ENCODE assay signal across 21 cellular contexts in genomic region chr9:109721021-109721420, GRCh38. TPM values are rescaled to one million over a fixed set of nuclear protein-coding genes. Genes with fewer than 3 reads are reported as not detected.
DNase-seq lines count a peak whose midpoint lies in the region; ATAC-seq, FAIRE-seq and TF ChIP-seq lines count a peak whose summit lies in the region.
"Had no signal": no experiment of that assay in that cellular context is flagged by ENCODE, and none has a peak within 500 bp of the region (broad histone marks: within the 10 kb centered on the region; RNA-seq: fewer than 3 reads in every experiment).

No MANE protein-coding gene starts in this region.

- H2BK20ac ChIP-seq in H1 (ENCODE audit: low read length) = no peak overlapping the region

- H3K36me3 ChIP-seq in cardiac muscle cell = no peaks in the 10 kb centered on the region
- no peaks in the 10 kb centered on the region for H3K36me3 ChIP-seq in right atrium auricular region
- no peaks in the 10 kb centered on the region for H3K36me3 ChIP-seq in H1 (ENCODE audit: control insufficient read depth in 2 of 4, insufficient read depth in 4 of 4, low read length in 3 of 4)
- H3K36me3 ChIP-seq: BLaER1 had no signal

- peak in 1 of 2 donors; percentile 21 for DNase-seq in cardiac muscle cell (ENCODE audit: low read depth in 1 of 2, low spot score in 1 of 2)
- DNase-seq in right atrium auricular region (ENCODE audit: low spot score) = no peak
- no peak for DNase-seq in H1 (ENCODE audit: low read depth in 1 of 2, low spot score in 2 of 2)
- peak; percentile 22 for DNase-seq in kidney tubule cell (ENCODE audit: low spot score)
- no peak for DNase-seq in H54 (ENCODE audit: insufficient read length, low spot score)
- no peak for DNase-seq in stimulated activated naive CD8-positive, alpha-beta T cell treated with anti-CD3 and anti-CD28 coated beads, Interleukin-15, Interleukin-2, amounts not matched to agents 100 U/mL and 50 U/mL, for 24 hours
- DNase-seq: CD8-positive, alpha-beta memory T cell; DND-41; GDM1; NCI-H1105 treated with DMSO at 0.1 percent for 48 hours; NCI-H187; NCI-H345; NCI-H526; NK-92 treated with Interleukin-12 subunit alpha and Interleukin-12 subunit beta, amount 100 ng/mL, for 24 hours; OCI-M1; RPMI8226; SIG-M5 had no signal

- no peak for TF ChIP-seq EP300 in H1 (IDR thresholded peaks at IDR 0.05; ENCODE audit: borderline replicate concordance in 1 of 2, low read depth in 2 of 2, low read length in 2 of 2)

- 66% methylated on average over 2 of the region's 2 CpGs; no CpG with 5 or more reads in 1 of the 2 experiments for WGBS in H1 (ENCODE audit: extremely low coverage in 1 of 2, insufficient coverage in 1 of 2, insufficient read length in 1 of 2, insufficient replicate concordance in 2 of 2, low coverage in 1 of 2, low lambda C conversion rate in 2 of 2, missing lambda C conversion rate in 1 of 2), 2 experiments

- H3K4me1 ChIP-seq in cardiac muscle cell (ENCODE audit: low read depth) (peaks cover 4% of the 10 kb centered on the region), right atrium auricular region (peaks cover 0 to 3% of the 10 kb centered on the region in 2 donors), H1 (replicated peaks in 1 of 4; ENCODE audit: control insufficient read depth in 3 of 4, insufficient read depth in 4 of 4, low read length in 3 of 4) (no peaks in the 10 kb centered on the region)

- H3K27me3 ChIP-seq in cardiac muscle cell = no peaks in the 10 kb centered on the region
- no peaks in the 10 kb centered on the region for H3K27me3 ChIP-seq in right atrium auricular region
- no peaks in the 10 kb centered on the region for H3K27me3 ChIP-seq in H1 (replicated peaks in 1 of 4; ENCODE audit: control insufficient read depth in 3 of 4, extremely low read depth in 1 of 4, insufficient read depth in 3 of 4, low read length in 3 of 4)
- H3K27me3 ChIP-seq: BLaER1 had no signal

- no peaks in the 10 kb centered on the region for H4K20me1 ChIP-seq in H1 (replicated peaks in 1 of 2; ENCODE audit: control insufficient read depth in 1 of 2, insufficient read depth in 2 of 2, low read length in 2 of 2)
- H4K20me1 ChIP-seq: BLaER1 had no signal

- no peaks in the 10 kb centered on the region for H3K79me1 ChIP-seq in H1 (ENCODE audit: low read depth, low read length)

- no peak overlapping the region for H3K56ac ChIP-seq in H1 (replicated peaks; ENCODE audit: insufficient read length, low read depth, low read length)

- 0 out of 4 replicates have a peak, but pooled peaks of 1 of the 2 experiments have one; percentile 10 for TF ChIP-seq RAD21 in H1 (IDR thresholded peaks at IDR 0.05 in 1 of 2, conservative IDR thresholded peaks at IDR 0.05 in 1 of 2; ENCODE audit: low read depth in 2 of 2, low read length in 2 of 2)

- no peak overlapping the region for H3K4ac ChIP-seq in H1 (replicated peaks; ENCODE audit: insufficient read length, low read depth, low read length)

- H2AFZ ChIP-seq in H1 (ENCODE audit: low read length) = 0 out of 2 replicates have a peak overlapping the region, but pooled peaks have one; percentile 73

- H2BK12ac ChIP-seq in H1 (ENCODE audit: low read depth, low read length) = no peak overlapping the region

- H4K5ac ChIP-seq in H1 (ENCODE audit: insufficient read length, low read depth, low read length) = no peak overlapping the region

- H2AK5ac ChIP-seq in H1 (ENCODE audit: low read depth, low read length) = no peak overlapping the region

- no peak for TF ChIP-seq CTCF in cardiac muscle cell (IDR thresholded peaks at IDR 0.05; ENCODE audit: low read depth, low read length)
- TF ChIP-seq CTCF in right atrium auricular region (IDR thresholded peaks at IDR 0.05) = no peak
- TF ChIP-seq CTCF in H1 (IDR thresholded peaks at IDR 0.05; ENCODE audit: control extremely low read depth in 1 of 3, insufficient read depth in 1 of 3, low read depth in 1 of 3, low read length in 3 of 3) = no peak

- no peak overlapping the region for H4K91ac ChIP-seq in H1 (replicated peaks; ENCODE audit: insufficient read length, low read length)

- FAIRE-seq in H1 (lab: Jason Lieb, UNC) (peak; percentile 72), H54 (lab: Jason Lieb, UNC) (no peak)

- CTCF ChIA-PET in H1 (lab: Charles Lee; ENCODE audit: partially characterized antibody) = interaction anchor here (0.7 to 1.3 kb wide), 9 partner anchors 10 to 165 kb away, joined by 3 to 6 read pairs (median 3); no protein-coding TSS in a partner anchor

- no peak overlapping the region for H3K4me2 ChIP-seq in H1 (ENCODE audit: insufficient read depth in 1 of 2, low read depth in 2 of 2, low read length in 2 of 2)
- H3K4me2 ChIP-seq: BLaER1 had no signal

- no peak overlapping the region for H3K4me3 ChIP-seq in cardiac muscle cell
- H3K4me3 ChIP-seq in right atrium auricular region = no peak overlapping the region
- no peak overlapping the region for H3K4me3 ChIP-seq in H1 (ENCODE audit: extremely low read depth in 1 of 4, insufficient read depth in 2 of 4, low read depth in 3 of 4, low read length in 4 of 4)
- H3K4me3 ChIP-seq: BLaER1 had no signal

- no peak overlapping the region for H3K23ac ChIP-seq in H1 (ENCODE audit: insufficient read length)

- no peak overlapping the region for H3K9ac ChIP-seq in H1 (replicated peaks in 1 of 4; ENCODE audit: extremely low read depth in 1 of 4, low read depth in 3 of 4, low read length in 3 of 4)
- H3K9ac ChIP-seq: BLaER1 had no signal

- no peaks in the 10 kb centered on the region for H3K9me3 ChIP-seq in cardiac muscle cell (ENCODE audit: low read depth)
- H3K9me3 ChIP-seq in right atrium auricular region = no peaks in the 10 kb centered on the region
- no peaks in the 10 kb centered on the region for H3K9me3 ChIP-seq in H1 (ENCODE audit: insufficient read depth in 2 of 2, low read depth in 1 of 2, low read length in 1 of 2)
- H3K9me3 ChIP-seq: BLaER1 had no signal

- H3K23me2 ChIP-seq in H1 (ENCODE audit: low read depth, low read length) = no peaks in the 10 kb centered on the region

- no peak overlapping the region for H3K18ac ChIP-seq in H1 (ENCODE audit: extremely low read depth, low read length)

- H2BK120ac ChIP-seq in H1 (replicated peaks; ENCODE audit: low read depth, low read length) = no peak overlapping the region

- ATAC-seq in GM21576 (IDR thresholded peaks at IDR 0.05; ENCODE audit: unreplicated experiment) (no peak), GM21786 (IDR thresholded peaks at IDR 0.05; ENCODE audit: unreplicated experiment) (no peak)
- ATAC-seq in stimulated activated naive CD8-positive, alpha-beta T cell treated with anti-CD3 and anti-CD28 coated beads, Interleukin-15, Interleukin-2, amounts not matched to agents 100 U/mL and 50 U/mL, for 24 hours = no peak
- ATAC-seq: HCT116 had no signal

- H3K27ac ChIP-seq in cardiac muscle cell = peak overlapping the region; percentile 51
- no peak overlapping the region for H3K27ac ChIP-seq in right atrium auricular region
- H3K27ac ChIP-seq in H1 (ENCODE audit: low read depth, low read length) = no peak overlapping the region
- H3K27ac ChIP-seq: BLaER1 had no signal

- H3K79me2 ChIP-seq in H1 (ENCODE audit: control insufficient read depth in 1 of 2, insufficient read depth in 2 of 2, low read length in 2 of 2) = no peaks in the 10 kb centered on the region

- no peak overlapping the region for H2BK15ac ChIP-seq in H1 (ENCODE audit: low read length)

- H4K8ac ChIP-seq in H1 (ENCODE audit: extremely low read depth, insufficient read depth, low read length) = no peak overlapping the region

- H2BK5ac ChIP-seq in H1 (ENCODE audit: low read depth, low read length) = no peak overlapping the region

- POLR2A ChIA-PET in H1 (lab: Charles Lee; ENCODE audit: partially characterized antibody) = no interaction called here

- TF ChIP-seq POLR2A in H1 (IDR thresholded peaks at IDR 0.05; ENCODE audit: control extremely low read depth in 1 of 2, low read depth in 2 of 2, low read length in 2 of 2) = no peak
- TF ChIP-seq POLR2A in H54 (IDR thresholded peaks at IDR 0.05; ENCODE audit: low read depth, low read length) = no peak

- no peak overlapping the region for H3K14ac ChIP-seq in H1 (ENCODE audit: insufficient read length)

TF ChIP-seq in H1, 55 proteins besides CTCF, POLR2A, EP300 and RAD21:
- no peak for TF ChIP-seq RBBP5 (IDR thresholded peaks at IDR 0.05; ENCODE audit: borderline replicate concordance, low read depth, low read length)
- peak; percentile 27 for TF ChIP-seq NANOG (IDR thresholded peaks at IDR 0.05; ENCODE audit: insufficient read depth, low read depth, low read length, poor library complexity, severe bottlenecking)

RNA-seq across cellular contexts. Expression of gene PALM2AKAP2, which starts 59.0 kb away (rescaled TPM):
- total RNA-seq in cardiac muscle cell = 94.7 and 121 TPM in 2 replicates
- polyA plus RNA-seq in cardiac muscle cell = 55.1 and 71.7 TPM in 2 replicates
- total RNA-seq in right atrium auricular region = 10 to 100 TPM; 56.6 to 61.1 TPM
- total RNA-seq in H1 (2021; fragmentation: NEBNext Ultra II Directional; extraction: Animal tissue kit (Norgen Biotek cat#: 25700)) = 11.8 and 20.5 TPM in 2 replicates
- polyA plus RNA-seq in H1 (2011; rRNA removed) = 0.38 and 0.85 TPM in 2 replicates
- 1.5 TPM for polyA plus RNA-seq in H1 (2011; cell fraction: cytosol; rRNA removed)
- polyA plus RNA-seq in H1 (2011; cell fraction: nucleus; rRNA removed) = 2.2 TPM
- 3.1 to 5.2 TPM (median 3.5 TPM) in 4 replicates for polyA plus RNA-seq in H1 (2012, experiment 1 of 2)
- 0.20 TPM for polyA plus RNA-seq in H1 (2012, experiment 2 of 2)
- 4.2 TPM for polyA plus RNA-seq in H1 (2013, experiment 1 of 2)
- 4.7 TPM for polyA plus RNA-seq in H1 (2013, experiment 2 of 2)
- polyA minus RNA-seq in H1 (2011; rRNA and poly(A)+ RNA removed) = 2.1 and 2.5 TPM in 2 replicates
- 3.1 TPM for polyA minus RNA-seq in H1 (2011; cell fraction: cytosol; rRNA and poly(A)+ RNA removed)
- polyA minus RNA-seq in H1 (2011; cell fraction: nucleus; rRNA and poly(A)+ RNA removed) = 1.5 TPM
- total RNA-seq: CD8-positive, alpha-beta memory T cell had no signal
